ENCODE assay signal across 8 cellular contexts in the genomic region with DNA sequence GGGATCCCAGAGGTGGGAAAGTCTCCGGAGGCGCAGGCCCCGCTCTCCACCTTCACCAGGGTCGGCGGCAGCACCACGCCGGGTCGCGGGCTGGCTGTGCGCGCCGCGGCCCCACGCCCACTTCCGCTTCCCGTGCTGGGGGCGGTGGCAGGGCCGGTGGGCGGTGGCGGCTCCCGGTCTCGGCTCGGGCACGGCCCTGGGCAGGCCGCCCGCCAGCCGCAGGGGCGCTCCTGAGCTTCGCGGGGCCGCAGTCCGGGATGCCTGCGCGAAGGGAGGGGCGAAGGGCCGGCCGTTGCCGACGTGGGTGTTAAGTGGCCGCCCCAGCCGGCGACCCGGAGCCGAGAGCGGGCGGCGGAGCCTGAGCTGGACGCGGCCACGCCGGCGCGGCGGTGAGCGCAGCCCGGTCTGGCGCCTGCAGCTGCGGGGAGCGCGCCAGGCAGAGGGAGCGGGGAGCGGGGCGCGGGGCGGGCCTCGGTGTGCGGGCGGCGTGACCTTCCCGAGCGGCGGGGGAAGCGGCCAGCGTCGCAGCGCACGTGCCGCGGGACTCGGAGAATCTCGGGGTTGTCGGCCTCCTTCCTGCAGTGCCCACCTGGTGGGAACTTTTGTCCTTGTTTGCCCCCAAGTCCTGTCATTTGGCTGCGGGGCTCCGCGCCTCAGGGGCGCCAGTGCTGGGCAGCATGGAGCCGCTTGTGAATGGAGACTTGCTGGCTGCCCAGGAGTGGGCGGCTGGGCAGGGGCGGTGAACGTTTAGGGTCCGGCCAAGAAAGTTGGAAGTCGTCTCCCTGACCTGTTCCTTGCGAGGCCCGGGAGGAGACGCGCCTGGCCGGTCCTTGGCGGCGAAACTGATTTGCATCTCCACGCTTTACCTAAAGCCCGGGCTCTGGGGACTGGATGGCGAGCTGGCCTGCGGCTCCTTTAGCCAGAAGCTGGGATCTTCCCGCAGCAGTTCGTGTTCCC. TPM values are rescaled to one million over a fixed set of nuclear protein-coding genes. Genes with fewer than 3 reads are reported as not detected.
DNase-seq lines count a peak whose midpoint lies in the region; ATAC-seq lines count a peak whose summit lies in the region.

A gene (plus strand): TSS at position 337 of the 957 bp plus-strand sequence. CDS start 3,616 bp downstream, outside the sequence.

- peak within 1 kb of the TSS; percentile 82 for H3K4me3 Mint-ChIP-seq in activated T-cell treated with anti-CD3 and anti-CD28 coated beads, Interleukin-2, amount 50 U/mL, for 24 hours

- H3K27ac ChIP-seq in muscle layer of colon (ENCODE audit: low read depth, low read length): peak within 1 kb of the TSS; percentile 75

- H3K27ac Mint-ChIP-seq in activated T-cell treated with anti-CD3 and anti-CD28 coated beads, Interleukin-2, amount 50 U/mL, for 24 hours: peak within 1 kb of the TSS; percentile 91

- peak; percentile 69 for DNase-seq in COR-L47 (lab: John Stamatoyannopoulos, UW)
- DNase-seq in OCI-M1 (lab: John Stamatoyannopoulos, UW): peak; percentile 91
- peak; percentile 86 for DNase-seq in activated T-cell treated with anti-CD3 and anti-CD28 coated beads, Interleukin-2, amount 50 U/mL, for 24 hours
- DNase-seq in stimulated activated CD8-positive, alpha-beta memory T cell treated with anti-CD3 and anti-CD28 coated beads, Interleukin-7, amount 100 ng/mL, for 4 hours (ENCODE audit: low read depth in 2 of 2): peak; percentile 36 to 76

- H3K36me3 Mint-ChIP-seq in activated T-cell treated with anti-CD3 and anti-CD28 coated beads, Interleukin-2, amount 50 U/mL, for 24 hours (ENCODE audit: low read depth): peaks cover 36% of the 10 kb centered on the region

- no peaks in the 10 kb centered on the region for H3K27me3 ChIP-seq in muscle layer of colon (ENCODE audit: control insufficient read depth in 1 of 2, insufficient read depth in 2 of 2, low read length in 2 of 2)

- H3K27me3 Mint-ChIP-seq in activated T-cell treated with anti-CD3 and anti-CD28 coated beads, Interleukin-2, amount 50 U/mL, for 24 hours: no peaks in the 10 kb centered on the region

- peaks cover 55% of the 10 kb centered on the region for H3K4me1 Mint-ChIP-seq in activated T-cell treated with anti-CD3 and anti-CD28 coated beads, Interleukin-2, amount 50 U/mL, for 24 hours (ENCODE audit: low read depth)

- no peaks in the 10 kb centered on the region for H3K9me3 ChIP-seq in muscle layer of colon (ENCODE audit: low read length)

- H3K4me1 ChIP-seq in muscle layer of colon (ENCODE audit: insufficient read depth, low read length): peaks cover 6% of the 10 kb centered on the region

- H3K9me3 Mint-ChIP-seq in activated T-cell treated with anti-CD3 and anti-CD28 coated beads, Interleukin-2, amount 50 U/mL, for 24 hours: no peaks in the 10 kb centered on the region

- H3K9ac ChIP-seq in muscle layer of colon (ENCODE audit: low read length): no peak within 1 kb of the TSS

- ATAC-seq in GM19395 (IDR thresholded peaks at IDR 0.05; ENCODE audit: unreplicated experiment): peak; percentile 71
- ATAC-seq in HG03520 (IDR thresholded peaks at IDR 0.05; ENCODE audit: unreplicated experiment): peak; percentile 81
- peak; percentile 91 for ATAC-seq in esophagus mucosa

- no peaks in the 10 kb centered on the region for H3K36me3 ChIP-seq in muscle layer of colon (ENCODE audit: insufficient read depth, low read length)

- peak within 1 kb of the TSS; percentile 51 to 58 for H3K4me3 ChIP-seq in muscle layer of colon (ENCODE audit: low read depth in 1 of 2, low read length in 2 of 2)

RNA-seq across cellular contexts. Expression of the gene that starts here (rescaled TPM):
- 5.9 TPM for total RNA-seq in esophagus mucosa

Comparison
In these comparisons a context has a peak if more than half of its experiments do, and no peak if none do; other contexts are left out.
1. Peak in every context shown above with its lines: DNase-seq, ATAC-seq, H3K4me3 ChIP-seq and H3K27ac ChIP-seq.